32 cellular contexts compared by ENCODE assay signal in the genomic region with DNA sequence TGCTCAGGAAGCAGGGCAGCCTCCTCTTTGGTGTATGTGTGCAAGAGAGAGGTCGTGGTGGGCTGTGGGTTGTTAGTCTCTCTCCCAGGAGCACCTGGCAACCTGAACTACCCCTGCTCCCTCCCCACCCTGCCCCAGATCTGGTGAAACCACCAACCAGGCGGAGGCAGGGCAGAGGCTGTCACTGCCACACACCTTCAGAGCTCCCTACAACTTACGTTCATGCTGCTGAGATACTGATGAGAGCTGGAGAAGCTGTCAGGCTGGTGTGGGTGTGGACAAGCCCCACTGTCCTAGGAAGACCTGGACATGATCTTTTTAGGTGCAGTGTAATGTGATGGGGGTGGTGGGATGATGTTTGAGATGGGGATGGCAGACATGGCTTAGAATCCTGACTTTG. TPM values are rescaled to one million over a fixed set of nuclear protein-coding genes. Genes with fewer than 3 reads are reported as not detected.
DNase-seq lines count a peak whose midpoint lies in the region; ATAC-seq, FAIRE-seq and TF ChIP-seq lines count a peak whose summit lies in the region.
"Had no signal": no experiment of that assay in that cellular context is flagged by ENCODE, and none has a peak within 500 bp of the region (broad histone marks: within the 10 kb centered on the region; RNA-seq: fewer than 3 reads in every experiment).

No MANE protein-coding gene starts in this region.

- no peak overlapping the region for H4K5ac ChIP-seq in H1 (ENCODE audit: insufficient read length, low read depth, low read length)

- H2BK120ac ChIP-seq in H1 (replicated peaks; ENCODE audit: low read depth, low read length), result no peak overlapping the region

- H3K4me3 ChIP-seq in H1 (ENCODE audit: extremely low read depth in 1 of 4, insufficient read depth in 2 of 4, low read depth in 3 of 4, low read length in 4 of 4) (no peak overlapping the region), neural progenitor cell (no peak overlapping the region), smooth muscle cell (no peak overlapping the region)
- H3K4me3 ChIP-seq: A549, PC-9, SJCRH30 had no signal

- no peaks in the 10 kb centered on the region for H3K9me3 Mint-ChIP-seq in neural progenitor cell
- H3K9me3 Mint-ChIP-seq in type B pancreatic cell, result no peaks in the 10 kb centered on the region

- H2AFZ ChIP-seq in H1 (ENCODE audit: low read length), result no peak overlapping the region
- H2AFZ ChIP-seq in neural progenitor cell (replicated peaks), result no peak overlapping the region
- no peak overlapping the region for H2AFZ ChIP-seq in smooth muscle cell (ENCODE audit: low read depth)
- H2AFZ ChIP-seq: PC-9 had no signal

- H2AK5ac ChIP-seq in H1 (ENCODE audit: low read depth, low read length), result peak overlapping the region; percentile 40; the same call in 1 of the 2 replicates

- H3K36me3 Mint-ChIP-seq in neural progenitor cell (no peaks in the 10 kb centered on the region), type B pancreatic cell (no peaks in the 10 kb centered on the region)

- 0 out of 3 replicates have a peak, but pooled peaks of 1 of the 2 experiments have one; percentile 28 for TF ChIP-seq POLR2A in H1 (IDR thresholded peaks at IDR 0.05; ENCODE audit: control extremely low read depth in 1 of 2, low read depth in 2 of 2, low read length in 2 of 2)

- POLR2A ChIA-PET in H1 (lab: Charles Lee; ENCODE audit: partially characterized antibody), result interaction anchor here (0.7 to 5.4 kb wide), 4 partner anchors 12 to 71 kb away, joined by 3 to 26 read pairs (median 4); no protein-coding TSS in a partner anchor

- H3K9ac ChIP-seq in H1 (replicated peaks in 1 of 4; ENCODE audit: extremely low read depth in 1 of 4, low read depth in 3 of 4, low read length in 3 of 4) (no peak overlapping the region), neural progenitor cell (no peak overlapping the region), smooth muscle cell (ENCODE audit: low read depth) (no peak overlapping the region)

- no peak overlapping the region for H2BK15ac ChIP-seq in H1 (ENCODE audit: low read length)

- H3K4ac ChIP-seq in H1 (replicated peaks; ENCODE audit: insufficient read length, low read depth, low read length), result no peak overlapping the region

- peak overlapping the region; percentile 50; the same call in 1 of the 2 replicates for H2BK12ac ChIP-seq in H1 (ENCODE audit: low read depth, low read length)

- no peak overlapping the region for H3K4me2 ChIP-seq in H1 (ENCODE audit: insufficient read depth in 1 of 2, low read depth in 2 of 2, low read length in 2 of 2)
- no peak overlapping the region for H3K4me2 ChIP-seq in neural progenitor cell
- no peak overlapping the region for H3K4me2 ChIP-seq in smooth muscle cell
- H3K4me2 ChIP-seq: A549, PC-9 had no signal

- no peak for TF ChIP-seq CTCF in H1 (IDR thresholded peaks at IDR 0.05; ENCODE audit: control extremely low read depth in 1 of 3, insufficient read depth in 1 of 3, low read depth in 1 of 3, low read length in 3 of 3)
- TF ChIP-seq CTCF in neural progenitor cell (IDR thresholded peaks at IDR 0.05), result no peak
- no peak for TF ChIP-seq CTCF in type B pancreatic cell (conservative IDR thresholded peaks at IDR 0.05)
- TF ChIP-seq CTCF in smooth muscle cell (IDR thresholded peaks at IDR 0.05; ENCODE audit: borderline replicate concordance, insufficient read depth, poor library complexity, severe bottlenecking), result no peak

- H4K20me1 ChIP-seq in H1 (replicated peaks in 1 of 2; ENCODE audit: control insufficient read depth in 1 of 2, insufficient read depth in 2 of 2, low read length in 2 of 2) (peaks cover 0 to 12% of the 10 kb centered on the region in 2 experiments), neural progenitor cell (ENCODE audit: low read depth) (peaks cover 23% of the 10 kb centered on the region), smooth muscle cell (ENCODE audit: low read depth) (peaks cover 17% of the 10 kb centered on the region)

- no peaks in the 10 kb centered on the region for H3K79me2 ChIP-seq in H1 (ENCODE audit: control insufficient read depth in 1 of 2, insufficient read depth in 2 of 2, low read length in 2 of 2)
- H3K79me2 ChIP-seq in neural progenitor cell (ENCODE audit: low read depth), result no peaks in the 10 kb centered on the region
- no peaks in the 10 kb centered on the region for H3K79me2 ChIP-seq in smooth muscle cell (ENCODE audit: low read depth)

- H3K4me1 Mint-ChIP-seq in neural progenitor cell (peaks cover 51% of the 10 kb centered on the region), type B pancreatic cell (ENCODE audit: unreplicated experiment) (peaks cover 27% of the 10 kb centered on the region)

- H3K4me3 Mint-ChIP-seq in neural progenitor cell (peak overlapping the region; percentile 50), type B pancreatic cell (no peak overlapping the region)
- H3K4me3 Mint-ChIP-seq: CD4-positive, alpha-beta memory T cell had no signal

- H2BK5ac ChIP-seq in H1 (ENCODE audit: low read depth, low read length), result no peak overlapping the region

- no peak for TF ChIP-seq EP300 in H1 (IDR thresholded peaks at IDR 0.05; ENCODE audit: borderline replicate concordance in 1 of 2, low read depth in 2 of 2, low read length in 2 of 2)

- H3K27me3 Mint-ChIP-seq in neural progenitor cell (ENCODE audit: insufficient read depth, low read depth) (peaks cover 8% of the 10 kb centered on the region), type B pancreatic cell (peaks cover 7% of the 10 kb centered on the region)

- no peaks in the 10 kb centered on the region for H3K79me1 ChIP-seq in H1 (ENCODE audit: low read depth, low read length)

- no peak overlapping the region for H3K14ac ChIP-seq in H1 (ENCODE audit: insufficient read length)

- no peak overlapping the region for H3K27ac Mint-ChIP-seq in neural progenitor cell
- H3K27ac Mint-ChIP-seq in type B pancreatic cell, result peak overlapping the region; percentile 63

- H4K91ac ChIP-seq in H1 (replicated peaks; ENCODE audit: insufficient read length, low read length), result no peak overlapping the region

- no peak overlapping the region for H2BK20ac ChIP-seq in H1 (ENCODE audit: low read length)

- no peak for TF ChIP-seq RAD21 in H1 (IDR thresholded peaks at IDR 0.05 in 1 of 2, conservative IDR thresholded peaks at IDR 0.05 in 1 of 2; ENCODE audit: low read depth in 2 of 2, low read length in 2 of 2)

- CTCF ChIA-PET in H1 (lab: Charles Lee; ENCODE audit: partially characterized antibody), result interaction anchor here (0.9 to 10.0 kb wide), 6 partner anchors 10 to 52 kb away, joined by 3 to 154 read pairs (median 3); no protein-coding TSS in a partner anchor

- 82% methylated on average over 1 of the region's 3 CpGs; no CpG with 5 or more reads in 1 of the 2 experiments for WGBS in H1 (ENCODE audit: extremely low coverage in 1 of 2, insufficient coverage in 1 of 2, insufficient read length in 1 of 2, insufficient replicate concordance in 2 of 2, low coverage in 1 of 2, low lambda C conversion rate in 2 of 2, missing lambda C conversion rate in 1 of 2), 2 experiments
- WGBS in smooth muscle cell (ENCODE audit: low lambda C conversion rate), result 79% methylated on average over 3 of the region's 3 CpGs

- no peak overlapping the region for H3K56ac ChIP-seq in H1 (replicated peaks; ENCODE audit: insufficient read length, low read depth, low read length)

- H3K36me3 ChIP-seq in H1 (ENCODE audit: control insufficient read depth in 2 of 4, insufficient read depth in 4 of 4, low read length in 3 of 4) (no peaks in the 10 kb centered on the region; a peak in 1 of 8 replicates), neural progenitor cell (no peaks in the 10 kb centered on the region), smooth muscle cell (ENCODE audit: low read depth) (no peaks in the 10 kb centered on the region)
- H3K36me3 ChIP-seq: SJCRH30 had no signal

- DNase-seq in HTR-8/SVneo (ENCODE audit: insufficient read length, low spot score) (no peak), H1 (ENCODE audit: low read depth in 1 of 2, low spot score in 2 of 2) (no peak), neural progenitor cell (ENCODE audit: low spot score) (no peak), type B pancreatic cell (ENCODE audit: extremely low spot score, unreplicated experiment) (no peak), smooth muscle cell (lab: John Stamatoyannopoulos, UW; ENCODE audit: unreplicated experiment) (no peak), NCI-H2196 treated with DMSO at 0.1 percent for 48 hours (lab: John Stamatoyannopoulos, UW; ENCODE audit: unreplicated experiment) (no peak)
- DNase-seq: AML-193; C1 segment of cervical spinal cord; CD4-positive, alpha-beta memory T cell; COR-L47; DMS79; EL; GDM1; GOT3; HCEC 1CT; Karpas-422; MV-4-11; NCI-H1105; NCI-H1436 treated with DMSO at 0.1 percent for 48 hours; NCI-H1930; NCI-H2107; NCI-H446 treated with DMSO at 0.1 percent for 48 hours; NCI-H526; PC-9; SJCRH30 had no signal

- no peaks in the 10 kb centered on the region for H3K27me3 ChIP-seq in H1 (replicated peaks in 1 of 4; ENCODE audit: control insufficient read depth in 3 of 4, extremely low read depth in 1 of 4, insufficient read depth in 3 of 4, low read length in 3 of 4)
- H3K27me3 ChIP-seq in neural progenitor cell, result no peaks in the 10 kb centered on the region
- H3K27me3 ChIP-seq in smooth muscle cell (ENCODE audit: low read depth), result no peaks in the 10 kb centered on the region
- H3K27me3 ChIP-seq: SJCRH30 had no signal

- peaks cover 5% of the 10 kb centered on the region for H3F3A ChIP-seq in neural progenitor cell (ENCODE audit: low read depth)
- peaks cover 6% of the 10 kb centered on the region for H3F3A ChIP-seq in smooth muscle cell (ENCODE audit: low read depth)

- H3K4me1 ChIP-seq in H1 (replicated peaks in 1 of 4; ENCODE audit: control insufficient read depth in 3 of 4, insufficient read depth in 4 of 4, low read length in 3 of 4) (peaks cover 6 to 16% (median 9%) of the 10 kb centered on the region in 4 experiments), neural progenitor cell (peaks cover 14% of the 10 kb centered on the region), smooth muscle cell (ENCODE audit: low read depth) (peaks cover 14% of the 10 kb centered on the region)
- H3K4me1 ChIP-seq: A549 had no signal

- no peak overlapping the region for H3K23ac ChIP-seq in H1 (ENCODE audit: insufficient read length)

- peak; percentile 62 for FAIRE-seq in HTR-8/SVneo (lab: Jason Lieb, UNC)
- FAIRE-seq in H1 (lab: Jason Lieb, UNC), result no peak
- FAIRE-seq: A549, GM12891 had no signal

- H3K9me3 ChIP-seq in H1 (ENCODE audit: insufficient read depth in 2 of 2, low read depth in 1 of 2, low read length in 1 of 2), result no peaks in the 10 kb centered on the region
- H3K9me3 ChIP-seq in neural progenitor cell (ENCODE audit: low read depth), result no peaks in the 10 kb centered on the region
- no peaks in the 10 kb centered on the region for H3K9me3 ChIP-seq in smooth muscle cell (replicated peaks; ENCODE audit: low read depth)
- H3K9me3 ChIP-seq: A549, SJCRH30 had no signal

- no peak overlapping the region for H3K27ac ChIP-seq in H1 (ENCODE audit: low read depth, low read length)
- H3K27ac ChIP-seq in neural progenitor cell, result no peak overlapping the region
- no peak overlapping the region for H3K27ac ChIP-seq in smooth muscle cell (ENCODE audit: low read depth)
- H3K27ac ChIP-seq: A549, PC-9, SJCRH30 had no signal

- H3K18ac ChIP-seq in H1 (ENCODE audit: extremely low read depth, low read length), result no peak overlapping the region

- H4K8ac ChIP-seq in H1 (ENCODE audit: extremely low read depth, insufficient read depth, low read length), result no peak overlapping the region

- no peaks in the 10 kb centered on the region for H3K23me2 ChIP-seq in H1 (ENCODE audit: low read depth, low read length)

- ATAC-seq in HG03571 (IDR thresholded peaks at IDR 0.05; ENCODE audit: unreplicated experiment), result no peak
- ATAC-seq: A549, Right ventricle myocardium inferior, SK-N-SH treated with all-trans-retinoic acid at 6 μM for 48 hours had no signal

RNA-seq across cellular contexts. Expression of a gene that starts 24.3 kb away (rescaled TPM):
- 31.7 and 36.2 TPM in 2 replicates for total RNA-seq in H1 (2021; fragmentation: NEBNext Ultra II Directional; extraction: Animal tissue kit (Norgen Biotek cat#: 25700))
- polyA plus RNA-seq in H1 (2011; rRNA removed), result 25.8 and 28.2 TPM in 2 replicates
- polyA plus RNA-seq in H1 (2011; cell fraction: cytosol; rRNA removed), result 33.5 TPM
- polyA plus RNA-seq in H1 (2011; cell fraction: nucleus; rRNA removed), result 34.8 TPM
- polyA plus RNA-seq in H1 (2012, experiment 1 of 2), result 25.9 to 27.6 TPM (median 26.6 TPM) in 4 replicates
- polyA plus RNA-seq in H1 (2012, experiment 2 of 2), result 13.7 TPM
- 19.4 TPM for polyA plus RNA-seq in H1 (2013, experiment 1 of 2)
- 19.0 TPM for polyA plus RNA-seq in H1 (2013, experiment 2 of 2)
- polyA minus RNA-seq in H1 (2011; rRNA and poly(A)+ RNA removed), result 57.6 and 66.2 TPM in 2 replicates
- 22.8 TPM for polyA minus RNA-seq in H1 (2011; cell fraction: cytosol; rRNA and poly(A)+ RNA removed)
- 73.5 TPM for polyA minus RNA-seq in H1 (2011; cell fraction: nucleus; rRNA and poly(A)+ RNA removed)
- 29.2 and 33.6 TPM in 2 replicates for total RNA-seq in neural progenitor cell (ENCODE audit: low replicate concordance)
- 60.2 and 63.4 TPM in 2 replicates for total RNA-seq in type B pancreatic cell (ENCODE audit: low replicate concordance)
- 38.0 and 48.9 TPM in 2 replicates for total RNA-seq in smooth muscle cell
- 64.5 and 70.6 TPM in 2 replicates for polyA plus RNA-seq in smooth muscle cell

RNA-seq across cellular contexts. Expression of a gene that starts 31.8 kb away (rescaled TPM):
- total RNA-seq in H1 (2021; fragmentation: NEBNext Ultra II Directional; extraction: Animal tissue kit (Norgen Biotek cat#: 25700)), result 5.5 and 7.2 TPM in 2 replicates
- polyA plus RNA-seq in H1 (2011; rRNA removed), result 3.5 and 6.0 TPM in 2 replicates
- polyA plus RNA-seq in H1 (2011; cell fraction: cytosol; rRNA removed), result 4.7 TPM
- 4.0 TPM for polyA plus RNA-seq in H1 (2011; cell fraction: nucleus; rRNA removed)
- 3.7 to 6.0 TPM (median 5.4 TPM) in 4 replicates for polyA plus RNA-seq in H1 (2012, experiment 1 of 2)
- polyA plus RNA-seq in H1 (2012, experiment 2 of 2), result 2.4 TPM
- 1.7 TPM for polyA plus RNA-seq in H1 (2013, experiment 1 of 2)
- polyA plus RNA-seq in H1 (2013, experiment 2 of 2), result 2.2 TPM
- 0.22 and 0.38 TPM in 2 replicates for polyA minus RNA-seq in H1 (2011; rRNA and poly(A)+ RNA removed)
- polyA minus RNA-seq in H1 (2011; cell fraction: cytosol; rRNA and poly(A)+ RNA removed), result 1.8 TPM
- 3.8 TPM for polyA minus RNA-seq in H1 (2011; cell fraction: nucleus; rRNA and poly(A)+ RNA removed)
- 0.65 TPM in 1 of 2 replicates, not detected in the other for total RNA-seq in neural progenitor cell (ENCODE audit: low replicate concordance)
- 0.43 and 0.46 TPM in 2 replicates for total RNA-seq in type B pancreatic cell (ENCODE audit: low replicate concordance)
- total RNA-seq in smooth muscle cell, result not detected in 2 replicates
- polyA plus RNA-seq in smooth muscle cell, result 1.3 TPM in 1 of 2 replicates, not detected in the other
- total RNA-seq: CD4-positive, alpha-beta memory T cell; M059J; PC-9; Right ventricle myocardium inferior; RPMI7951 had no signal
- polyA plus RNA-seq: CD4-positive, alpha-beta memory T cell had no signal
